Comparison of ENCODE assay signal across 8 cellular contexts in genomic region chr15:43186003-43186353, GRCh38. TPM values are rescaled to one million over a fixed set of nuclear protein-coding genes. Genes with fewer than 3 reads are reported as not detected.
A peak's percentile ranks its signal among the peaks of the same experiment; 100 is the strongest.
DNase-seq lines count a peak whose midpoint lies in the region; ATAC-seq and TF ChIP-seq lines count a peak whose summit lies in the region.

No MANE protein-coding gene starts in this region.

- H3K36me3 Mint-ChIP-seq in progenitor cell of endocrine pancreas (ENCODE audit: insufficient read depth) = peaks cover 4% of the 10 kb centered on the region

- no peaks in the 10 kb centered on the region for H3K9me3 Mint-ChIP-seq in progenitor cell of endocrine pancreas (ENCODE audit: low read depth)

- H3K27me3 Mint-ChIP-seq in progenitor cell of endocrine pancreas = no peaks in the 10 kb centered on the region

- H3K4me3 Mint-ChIP-seq in progenitor cell of endocrine pancreas (ENCODE audit: low read depth) = peak overlapping the region; percentile 84

- ATAC-seq in HG02970 (IDR thresholded peaks at IDR 0.05; ENCODE audit: low FRiP score, unreplicated experiment) = peak; percentile 11

- peak; percentile 18 for DNase-seq in NCI-H1694 treated with DMSO at 0.1 percent for 48 hours (lab: John Stamatoyannopoulos, UW)
- no peak for DNase-seq in NCI-H1694 (lab: John Stamatoyannopoulos, UW)
- no peak for DNase-seq in foreskin fibroblast
- DNase-seq in progenitor cell of endocrine pancreas (ENCODE audit: low spot score, unreplicated experiment) = no peak
- DNase-seq in islet precursor cell = no peak
- DNase-seq in activated CD4-positive, CD25-positive, alpha-beta regulatory T cell (lab: John Stamatoyannopoulos, UW) = no peak

- H3K4me1 Mint-ChIP-seq in progenitor cell of endocrine pancreas (ENCODE audit: low read depth) = peaks cover 6% of the 10 kb centered on the region

- H3K4me3 ChIP-seq in foreskin fibroblast (ENCODE audit: low read depth in 1 of 2, low read length in 2 of 2) = peak overlapping the region; percentile 86 to 93

- no peak for TF ChIP-seq CTCF in VCaP (conservative IDR thresholded peaks at IDR 0.05)
- TF ChIP-seq CTCF in foreskin fibroblast (IDR thresholded peaks at IDR 0.05; ENCODE audit: low read depth, low read length) = no peak
- TF ChIP-seq CTCF in progenitor cell of endocrine pancreas (IDR thresholded peaks at IDR 0.05; ENCODE audit: unreplicated experiment) = no peak

- H3K27ac ChIP-seq in VCaP = peak overlapping the region; percentile 81

- H3K27ac Mint-ChIP-seq in progenitor cell of endocrine pancreas = peak overlapping the region; percentile 94

RNA-seq across cellular contexts. Expression of gene CCNDBP1, which starts 0.8 kb away (rescaled TPM):
- 43.2 and 44.1 TPM in 2 replicates for total RNA-seq in progenitor cell of endocrine pancreas

RNA-seq across cellular contexts. Expression of gene EPB42, which starts 34.8 kb away (rescaled TPM):
- not detected in 2 replicates for total RNA-seq in progenitor cell of endocrine pancreas

RNA-seq across cellular contexts. Expression of gene TMEM62, which starts 52.6 kb away (rescaled TPM):
- 28.9 and 30.2 TPM in 2 replicates for total RNA-seq in progenitor cell of endocrine pancreas
